Comparison of ENCODE assay signal across 8 cellular contexts in the genomic region with DNA sequence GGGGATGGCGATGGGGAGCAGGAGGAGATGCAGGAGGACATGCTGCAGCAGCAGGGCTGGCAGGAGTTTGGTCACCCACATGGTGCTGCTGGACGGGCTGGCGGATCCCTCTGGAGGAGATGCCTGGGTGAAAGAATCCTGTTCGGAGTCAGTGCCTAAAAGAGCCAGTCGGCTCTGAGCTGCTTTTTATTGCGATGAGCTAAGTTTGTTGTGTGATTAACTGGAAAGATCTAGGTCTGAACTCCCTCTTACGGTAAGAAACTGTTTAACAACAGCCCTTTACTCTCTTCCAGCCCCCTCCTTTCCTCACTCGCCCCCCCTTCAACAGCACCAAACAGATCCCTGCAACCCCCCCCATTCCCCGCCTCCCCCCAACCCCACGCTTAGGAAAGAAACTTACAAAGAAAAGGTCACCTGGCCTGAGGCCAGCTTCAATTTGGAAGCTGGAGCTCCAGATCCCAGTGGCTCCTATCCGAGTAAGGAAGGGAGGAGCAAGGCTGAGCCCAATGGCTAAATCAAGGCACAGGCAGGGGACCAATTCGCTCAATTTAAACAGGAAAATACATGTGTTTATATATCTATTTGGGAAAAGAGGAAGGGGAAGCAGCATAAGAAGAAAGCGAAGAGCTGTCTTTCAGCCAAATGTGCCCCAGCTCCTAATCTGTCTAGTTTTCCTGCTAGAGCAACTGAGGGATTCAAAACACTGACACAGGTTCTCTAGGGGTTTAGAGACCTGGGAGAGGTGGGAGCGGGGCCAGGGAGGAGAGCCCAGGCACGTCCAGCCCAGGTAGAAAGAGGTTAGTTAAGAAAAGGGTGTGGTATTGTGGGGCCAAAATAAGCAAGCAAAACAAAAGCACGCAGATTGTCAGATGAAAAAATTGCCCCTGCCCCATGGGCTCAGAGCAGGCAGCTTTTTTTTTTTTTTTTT. TPM values are rescaled to one million over a fixed set of nuclear protein-coding genes. Genes with fewer than 3 reads are reported as not detected.
A peak's percentile ranks its signal among the peaks of the same experiment; 100 is the strongest.
DNase-seq lines count a peak whose midpoint lies in the region; ATAC-seq and TF ChIP-seq lines count a peak whose summit lies in the region.

A gene (minus strand): TSS at position 157 of the 928 bp plus-strand sequence. CDS start 76 bp downstream, at position 81.

- CTCF ChIA-PET in A673 (lab: Charles Lee), result interaction anchor here (0.5 to 0.7 kb wide), 4 partner anchors 10 to 270 kb away, joined by 3 to 4 read pairs (median 3); no protein-coding TSS in a partner anchor

- H3K36me3 ChIP-seq in A673 (ENCODE audit: insufficient read depth, low read length, poor library complexity, severe bottlenecking) (no peaks in the 10 kb centered on the region), HUES6 (ENCODE audit: control insufficient read depth, insufficient read depth, low read length) (no peaks in the 10 kb centered on the region), colonic mucosa (no peaks in the 10 kb centered on the region), upper lobe of right lung (no peaks in the 10 kb centered on the region)

- no peak within 1 kb of the TSS for H3K27ac ChIP-seq in A673 (ENCODE audit: low read depth, low read length, poor library complexity, severe bottlenecking)
- no peak within 1 kb of the TSS for H3K27ac ChIP-seq in HUES6 (ENCODE audit: low read depth, low read length)
- peak within 1 kb of the TSS; percentile 45 for H3K27ac ChIP-seq in colonic mucosa
- H3K27ac ChIP-seq in upper lobe of right lung, result peak within 1 kb of the TSS; percentile 67

- H3K27me3 ChIP-seq in A673 (replicated peaks; ENCODE audit: insufficient read depth, low read depth, low read length, poor library complexity) (no peaks in the 10 kb centered on the region), HUES6 (ENCODE audit: control insufficient read depth, insufficient read depth, low read length) (no peaks in the 10 kb centered on the region), colonic mucosa (no peaks in the 10 kb centered on the region), upper lobe of right lung (no peaks in the 10 kb centered on the region)

- H3K4me3 ChIP-seq in A673 (ENCODE audit: low read depth, low read length, poor library complexity, severe bottlenecking), result no peak within 1 kb of the TSS
- peak within 1 kb of the TSS; percentile 41 for H3K4me3 ChIP-seq in HUES6 (ENCODE audit: low read depth, low read length)
- peak within 1 kb of the TSS; percentile 12 for H3K4me3 ChIP-seq in colonic mucosa
- peak within 1 kb of the TSS; percentile 49 for H3K4me3 ChIP-seq in upper lobe of right lung

- DNase-seq in A673 (ENCODE audit: low spot score) (peak; percentile 10), colonic mucosa (peak; percentile 32), lung microvascular endothelial cell (ENCODE audit: low read depth in 2 of 2) (peak; percentile 22 to 58), upper lobe of right lung (no peak), NCI-H226 (no peak)
- no peak for DNase-seq in activated CD4-positive, CD25-positive, alpha-beta regulatory T cell (lab: John Stamatoyannopoulos, UW)

- no TSS peak for BruUV-seq in A673 (replicated peaks; lab: Mats Ljungman, UMichigan)

- POLR2A ChIA-PET in A673 (lab: Charles Lee; ENCODE audit: low non-redundant PET), result no interaction called here

- H3K4me1 ChIP-seq in A673 (ENCODE audit: insufficient read depth, low read length, poor library complexity, severe bottlenecking), result no peaks in the 10 kb centered on the region
- peaks cover 14% of the 10 kb centered on the region for H3K4me1 ChIP-seq in HUES6 (ENCODE audit: control insufficient read depth, insufficient read depth, low read length)
- H3K4me1 ChIP-seq in colonic mucosa, result no peaks in the 10 kb centered on the region
- no peaks in the 10 kb centered on the region for H3K4me1 ChIP-seq in upper lobe of right lung

- ATAC-seq in upper lobe of right lung (peak; percentile 65), HG02852 (IDR thresholded peaks at IDR 0.05; ENCODE audit: unreplicated experiment) (no peak)

- no peaks in the 10 kb centered on the region for H3K9me3 ChIP-seq in A673 (ENCODE audit: low read depth, low read length, poor library complexity, severe bottlenecking)
- H3K9me3 ChIP-seq in HUES6 (ENCODE audit: control insufficient read depth, insufficient read depth, low read depth, low read length), result no peaks in the 10 kb centered on the region
- H3K9me3 ChIP-seq in colonic mucosa, result no peaks in the 10 kb centered on the region
- H3K9me3 ChIP-seq in upper lobe of right lung, result no peaks in the 10 kb centered on the region

- H3K9ac ChIP-seq in HUES6 (ENCODE audit: low read length), result no peak within 1 kb of the TSS
- H3K9ac ChIP-seq in colonic mucosa (ENCODE audit: low read depth in 2 of 2, low read length in 2 of 2), result peak within 1 kb of the TSS; percentile 35 to 40

- intact Hi-C loops in A673 (cut with micrococcal nuclease; ENCODE audit: unreplicated experiment), result no loop called here
- intact Hi-C loops in colonic mucosa (cut with DNase I), result no loop called here
- intact Hi-C loops in upper lobe of right lung (cut with DNase I), result no loop called here

- TF ChIP-seq CTCF in A673 (conservative IDR thresholded peaks at IDR 0.05; ENCODE audit: low read depth, low read length), result no peak
- no peak for TF ChIP-seq CTCF in colonic mucosa (IDR thresholded peaks at IDR 0.05)
- no peak for TF ChIP-seq CTCF in upper lobe of right lung (IDR thresholded peaks at IDR 0.05)

RNA-seq across cellular contexts. Expression of the gene that starts here (rescaled TPM):
- total RNA-seq in A673 (2021), result not detected in 2 replicates
- 1 to 10 TPM in 1 of 2 donors, under 1 TPM in 1; 0.96 to 4.5 TPM for total RNA-seq in colonic mucosa
- total RNA-seq in lung microvascular endothelial cell, result 0.20 and 0.22 TPM in 2 replicates
- 26.5 TPM for total RNA-seq in upper lobe of right lung

Comparison
In these comparisons a context has a peak if more than half of its experiments do, and no peak if none do; other contexts are left out.
1. Peak in DNase-seq in A673; RNA of the gene not detected or under 1 TPM.
2. Peak in DNase-seq in lung microvascular endothelial cell; RNA of the gene not detected or under 1 TPM.
3. H3K27ac ChIP-seq: peak in colonic mucosa (single experiment) and upper lobe of right lung (single experiment); none in A673 (single experiment) and HUES6 (single experiment).